8 cellular contexts compared by ENCODE assay signal in the genomic region with DNA sequence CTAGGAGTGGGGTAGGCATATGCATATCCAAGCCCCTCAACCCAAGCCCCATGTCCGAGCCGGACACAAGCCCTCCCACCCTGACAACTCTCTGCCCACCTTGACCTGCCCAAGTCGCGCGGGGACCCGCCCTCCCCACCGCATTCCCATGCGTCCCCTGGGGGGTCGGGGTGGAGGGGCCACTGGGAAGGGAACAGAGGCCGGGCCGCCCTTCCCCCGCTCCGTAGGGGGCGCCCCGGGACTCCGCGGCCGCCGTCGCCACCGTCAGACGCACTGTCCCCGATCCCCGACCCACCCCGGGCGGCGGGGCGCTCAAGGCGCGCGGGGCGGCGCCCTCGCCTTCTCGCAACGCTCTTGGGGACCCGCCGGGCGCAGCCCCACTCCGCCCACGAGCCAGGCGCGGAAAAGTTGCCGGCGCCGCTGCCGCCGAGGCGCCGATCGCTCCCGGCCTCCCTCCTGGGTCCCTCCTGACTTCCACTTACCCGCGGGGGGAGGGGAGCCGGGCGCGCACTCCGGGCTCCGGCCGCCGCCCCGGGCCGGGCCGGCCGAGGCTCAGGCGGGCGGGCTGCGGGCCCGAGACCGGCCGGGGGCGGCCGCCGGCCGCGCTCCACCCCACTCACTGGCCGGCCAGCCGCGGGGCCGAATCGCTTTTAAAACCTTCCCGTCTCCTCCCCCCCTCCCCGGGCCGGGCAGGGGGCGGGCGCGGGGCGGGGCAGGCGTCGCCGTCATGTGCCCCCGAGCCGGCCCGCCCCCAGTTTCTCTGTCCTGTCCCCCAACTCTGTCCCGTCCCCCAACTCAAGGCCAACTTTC. TPM values are rescaled to one million over a fixed set of nuclear protein-coding genes. Genes with fewer than 3 reads are reported as not detected.
A peak's percentile ranks its signal among the peaks of the same experiment; 100 is the strongest.
DNase-seq lines count a peak whose midpoint lies in the region; ATAC-seq and TF ChIP-seq lines count a peak whose summit lies in the region.

No MANE protein-coding gene starts in this region.

- intact Hi-C loops in breast epithelium (cut with DNase I; ENCODE audit: low total_unique reads) = no loop called here
- intact Hi-C loops in spleen (cut with DNase I; ENCODE audit: low total_unique reads) = no loop called here

- 0 to 1% (median 1%) methylated on average over 28 to 95 of the region's 95 CpGs for WGBS in spleen, 5 donors

- H3F3A ChIP-seq in DOHH2 (ENCODE audit: control insufficient read depth, insufficient read depth) = peaks cover 14% of the 10 kb centered on the region

- H3K4me2 ChIP-seq in DOHH2 (ENCODE audit: low read length) = peak overlapping the region; percentile 83

- no peaks in the 10 kb centered on the region for H3K9me2 ChIP-seq in DOHH2 (replicated peaks; ENCODE audit: control insufficient read depth, low read length)

- H4K20me1 ChIP-seq in DOHH2 (ENCODE audit: control insufficient read depth, insufficient read depth, low read depth, low read length) = no peaks in the 10 kb centered on the region

- DNase-seq in HUDEP-2 (lab: John Stamatoyannopoulos, UW; ENCODE audit: unreplicated experiment in 76 of 76) (peak in 58 of 76 experiments; percentile 28 to 76 (median 61)), T1000 (lab: John Stamatoyannopoulos, UW) (peak; percentile 63), breast epithelium (ENCODE audit: low spot score in 2 of 2) (peak; percentile 89 to 90), iPS-NIHi11 (ENCODE audit: low spot score) (peak; percentile 79), spleen (peak; percentile 93)

- TF ChIP-seq POLR2A in breast epithelium (IDR thresholded peaks at IDR 0.05) = no peak
- peak in 2 of 3 donors; percentile 38 to 89 for TF ChIP-seq POLR2A in spleen (IDR thresholded peaks at IDR 0.05)

- ATAC-seq in HG02981 (IDR thresholded peaks at IDR 0.05; ENCODE audit: unreplicated experiment) = no peak
- ATAC-seq in HG03457 (IDR thresholded peaks at IDR 0.05; ENCODE audit: unreplicated experiment) = no peak

- TF ChIP-seq CTCF in DOHH2 (IDR thresholded peaks at IDR 0.05; ENCODE audit: low read depth, low read length, poor library complexity, severe bottlenecking) (peak; percentile 50), breast epithelium (IDR thresholded peaks at IDR 0.05) (no peak), spleen (IDR thresholded peaks at IDR 0.05 in 8 of 11, conservative IDR thresholded peaks at IDR 0.05 in 3 of 11) (peak in 3 of 11 experiments; percentile 7 to 13 (median 13))

- no peaks in the 10 kb centered on the region for H3K9me3 ChIP-seq in DOHH2 (ENCODE audit: control insufficient read depth, insufficient read depth, low read length)
- no peaks in the 10 kb centered on the region for H3K9me3 ChIP-seq in breast epithelium
- H3K9me3 ChIP-seq in spleen = no peaks in the 10 kb centered on the region

- H3K27ac ChIP-seq in DOHH2 (ENCODE audit: low read depth, low read length) (no peak overlapping the region), breast epithelium (peak overlapping the region; percentile 100), spleen (peak overlapping the region; percentile 91 to 100 (median 98))

- H3K27me3 ChIP-seq in DOHH2 (ENCODE audit: control insufficient read depth, low read length) (peaks cover 10% of the 10 kb centered on the region), breast epithelium (no peaks in the 10 kb centered on the region), spleen (replicated peaks in 1 of 7) (peaks cover 0 to 5% (median 0%) of the 10 kb centered on the region in 7 donors)

- H3K79me2 ChIP-seq in DOHH2 (ENCODE audit: control insufficient read depth, low read length) = 0 out of 2 replicates have a peak, but pooled peaks cover 6% of the 10 kb centered on the region

- H3K4me1 ChIP-seq in DOHH2 (ENCODE audit: control insufficient read depth, low read length) (peaks cover 89% of the 10 kb centered on the region), breast epithelium (peaks cover 31 to 40% of the 10 kb centered on the region in 2 donors), spleen (peaks cover 56 to 94% (median 82%) of the 10 kb centered on the region in 6 donors)

- H3K4me3 ChIP-seq in DOHH2 (ENCODE audit: low read length) = peak overlapping the region; percentile 78
- peak overlapping the region; percentile 89 to 99 (median 96) for H3K4me3 ChIP-seq in breast epithelium
- peak overlapping the region; percentile 57 to 94 (median 77) for H3K4me3 ChIP-seq in spleen

- H3K36me3 ChIP-seq in DOHH2 (ENCODE audit: control insufficient read depth, low read length) (no peaks in the 10 kb centered on the region), breast epithelium (no peaks in the 10 kb centered on the region), spleen (peaks cover 0 to 9% (median 0%) of the 10 kb centered on the region in 6 donors)

RNA-seq across cellular contexts. Expression of gene NANOS3, which starts 34.4 kb away (rescaled TPM):
- total RNA-seq in breast epithelium = not detected
- total RNA-seq in spleen = not detected
- polyA plus RNA-seq in spleen = under 1 TPM; 0.42 to 0.99 (median 0.52) TPM

RNA-seq across cellular contexts. Expression of gene ZSWIM4, which starts 47.3 kb away (rescaled TPM):
- total RNA-seq in breast epithelium (1 to 10 TPM; 1.1 to 8.5 (median 6.9) TPM), spleen (10 to 100 TPM in 3 of 7 donors, 1 to 10 TPM in 4; 6.2 to 14.8 (median 9.4) TPM)
- polyA plus RNA-seq in spleen = 1 to 10 TPM; 1.5 to 4.7 (median 1.7) TPM
